6 cellular contexts compared by ENCODE assay signal in the genomic region with DNA sequence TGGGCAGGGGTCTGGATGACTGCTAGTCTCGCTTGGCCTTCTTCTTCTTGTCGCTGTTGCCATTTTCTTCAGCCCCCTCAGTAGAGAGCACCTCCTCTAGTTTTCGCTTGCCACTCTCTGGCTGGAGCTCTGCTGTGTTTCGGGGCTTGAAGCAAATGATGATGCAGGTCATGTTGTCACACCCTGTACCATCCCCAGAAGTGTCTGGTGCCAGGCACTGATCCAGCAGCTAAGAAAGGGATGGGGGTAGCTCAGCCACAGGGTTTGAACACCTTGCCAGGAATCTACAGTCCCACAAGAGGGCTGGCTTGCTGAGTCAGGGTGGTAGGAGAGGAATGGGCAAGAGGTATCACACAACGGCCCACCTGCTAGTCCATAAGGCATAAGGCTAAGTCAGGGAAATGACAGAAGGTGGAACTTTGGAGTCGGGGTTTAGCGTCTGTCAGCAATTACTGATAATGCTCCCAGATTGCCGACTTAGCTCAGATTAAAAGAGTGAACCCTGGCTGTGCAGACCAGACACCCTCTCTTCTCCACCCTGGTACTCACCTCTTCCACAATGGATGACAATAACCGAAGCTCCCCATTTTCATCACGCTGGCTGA. TPM values are rescaled to one million over a fixed set of nuclear protein-coding genes. Genes with fewer than 3 reads are reported as not detected.
DNase-seq lines count a peak whose midpoint lies in the region; ATAC-seq, FAIRE-seq and TF ChIP-seq lines count a peak whose summit lies in the region.

No MANE protein-coding gene starts in this region.

- peaks cover 26% of the 10 kb centered on the region for H3K36me3 Mint-ChIP-seq in activated naive CD8-positive, alpha-beta T cell treated with anti-CD3 and anti-CD28 coated beads, Interleukin-2, amount 10 ng/mL, durations not matched to agents 7 days and 5 days
- peaks cover 30% of the 10 kb centered on the region for H3K36me3 Mint-ChIP-seq in neural progenitor cell

- H3K9me2 ChIP-seq in GM23248 (ENCODE audit: insufficient read depth): no peaks in the 10 kb centered on the region

- H3K4me2 ChIP-seq in GM23248 (ENCODE audit: unreplicated experiment) (no peak overlapping the region), neural progenitor cell (peak overlapping the region; percentile 84)

- H3K36me3 ChIP-seq in GM23248 (ENCODE audit: low read depth) (peaks cover 11% of the 10 kb centered on the region; the same call in 1 of the 2 replicates), neural progenitor cell (no peaks in the 10 kb centered on the region), small intestine (ENCODE audit: control insufficient read depth in 2 of 2, insufficient read depth in 2 of 2, low read length in 2 of 2) (peaks cover 18 to 26% of the 10 kb centered on the region in 2 donors)

- no peaks in the 10 kb centered on the region for H3K9me3 Mint-ChIP-seq in activated naive CD8-positive, alpha-beta T cell treated with anti-CD3 and anti-CD28 coated beads, Interleukin-2, amount 10 ng/mL, durations not matched to agents 7 days and 5 days
- no peaks in the 10 kb centered on the region for H3K9me3 Mint-ChIP-seq in neural progenitor cell

- H3K27me3 ChIP-seq in GM23248 (replicated peaks; ENCODE audit: insufficient read depth): no peaks in the 10 kb centered on the region
- H3K27me3 ChIP-seq in neural progenitor cell: no peaks in the 10 kb centered on the region
- H3K27me3 ChIP-seq in small intestine (ENCODE audit: control insufficient read depth in 2 of 2, insufficient read depth in 2 of 2, low read length in 2 of 2): no peaks in the 10 kb centered on the region

- peaks cover 8% of the 10 kb centered on the region for H3K4me1 ChIP-seq in GM23248 (ENCODE audit: insufficient read depth)
- H3K4me1 ChIP-seq in neural progenitor cell: peaks cover 8% of the 10 kb centered on the region
- peaks cover 2% of the 10 kb centered on the region in 2 donors for H3K4me1 ChIP-seq in small intestine (ENCODE audit: control insufficient read depth in 2 of 2, insufficient read depth in 1 of 2, low read depth in 1 of 2, low read length in 1 of 2)

- H3K27me3 Mint-ChIP-seq in activated naive CD8-positive, alpha-beta T cell treated with anti-CD3 and anti-CD28 coated beads, Interleukin-2, amount 10 ng/mL, durations not matched to agents 7 days and 5 days: no peaks in the 10 kb centered on the region
- H3K27me3 Mint-ChIP-seq in neural progenitor cell (ENCODE audit: insufficient read depth, low read depth): peaks cover 14% of the 10 kb centered on the region

- peaks cover 16% of the 10 kb centered on the region for H3K4me1 Mint-ChIP-seq in activated naive CD8-positive, alpha-beta T cell treated with anti-CD3 and anti-CD28 coated beads, Interleukin-2, amount 10 ng/mL, durations not matched to agents 7 days and 5 days
- peaks cover 24% of the 10 kb centered on the region for H3K4me1 Mint-ChIP-seq in neural progenitor cell

- H3K4me3 ChIP-seq in GM23248 (no peak overlapping the region), neural progenitor cell (no peak overlapping the region), small intestine (ENCODE audit: low read depth in 1 of 2, low read length in 2 of 2) (no peak overlapping the region)

- peaks cover 36% of the 10 kb centered on the region for H3F3A ChIP-seq in GM23248 (ENCODE audit: insufficient read depth)
- H3F3A ChIP-seq in neural progenitor cell (ENCODE audit: low read depth): peaks cover 47% of the 10 kb centered on the region

- in situ Hi-C loops in GM23248 (cut with MboI): no loop called here

- no peak for TF ChIP-seq CTCF in neural progenitor cell (IDR thresholded peaks at IDR 0.05)

- WGBS in GM23248 (ENCODE audit: low coverage in 1 of 2, low lambda C conversion rate in 2 of 2, missing lambda C conversion rate in 2 of 2), 2 experiments: 90 to 91% methylated on average over 10 of the region's 10 CpGs
- whole genome bisulfite sequencing in small intestine, 3 donors: 73 to 82% (median 77%) methylated on average over 10 of the region's 10 CpGs

- H4K20me1 ChIP-seq in GM23248 (ENCODE audit: insufficient read depth): no peaks in the 10 kb centered on the region
- H4K20me1 ChIP-seq in neural progenitor cell (ENCODE audit: low read depth): no peaks in the 10 kb centered on the region

- peak overlapping the region; percentile 58 for H3K4me3 Mint-ChIP-seq in activated naive CD8-positive, alpha-beta T cell treated with anti-CD3 and anti-CD28 coated beads, Interleukin-2, amount 10 ng/mL, durations not matched to agents 7 days and 5 days
- H3K4me3 Mint-ChIP-seq in neural progenitor cell: peak overlapping the region; percentile 85

- no peak for ATAC-seq in activated naive CD8-positive, alpha-beta T cell treated with anti-CD3 and anti-CD28 coated beads, Interleukin-2, amount 10 ng/mL, durations not matched to agents 7 days and 5 days (ENCODE audit: low read depth)

- DNase-seq in GM23248 (no peak), neural progenitor cell (ENCODE audit: low spot score) (peak; percentile 4), NK-92 (lab: John Stamatoyannopoulos, UW; ENCODE audit: unreplicated experiment) (no peak), DMS53 treated with DMSO at 0.1 percent for 48 hours (lab: John Stamatoyannopoulos, UW; ENCODE audit: unreplicated experiment) (no peak), small intestine (no peak)
- DNase-seq in activated naive CD8-positive, alpha-beta T cell treated with anti-CD3 and anti-CD28 coated beads, Interleukin-2, amount 10 ng/mL, durations not matched to agents 7 days and 5 days: no peak

- H3K9me3 ChIP-seq in GM23248 (ENCODE audit: low read depth) (no peaks in the 10 kb centered on the region), neural progenitor cell (ENCODE audit: low read depth) (no peaks in the 10 kb centered on the region), small intestine (ENCODE audit: control insufficient read depth, low read depth) (no peaks in the 10 kb centered on the region)

- POLR2A ChIA-PET in activated naive CD8-positive, alpha-beta T cell treated with anti-CD3 and anti-CD28 coated beads, Interleukin-2, amount 10 ng/mL, durations not matched to agents 7 days and 5 days (lab: Charles Lee): interaction anchor here (3.2 to 3.5 kb wide), 3 partner anchors 11 to 46 kb away, joined by 12 to 55 read pairs (median 22); a partner anchor contains a TSS

- H3K9ac ChIP-seq in GM23248: peak overlapping the region; percentile 94; the same call in 1 of the 2 replicates
- no peak overlapping the region for H3K9ac ChIP-seq in neural progenitor cell

- no peak overlapping the region for H2AFZ ChIP-seq in GM23248
- H2AFZ ChIP-seq in neural progenitor cell (replicated peaks): no peak overlapping the region

- H3K27ac Mint-ChIP-seq in activated naive CD8-positive, alpha-beta T cell treated with anti-CD3 and anti-CD28 coated beads, Interleukin-2, amount 10 ng/mL, durations not matched to agents 7 days and 5 days: peak overlapping the region; percentile 87
- peak overlapping the region; percentile 94 for H3K27ac Mint-ChIP-seq in neural progenitor cell

- H3K27ac ChIP-seq in GM23248 (peak overlapping the region; percentile 90), neural progenitor cell (peak overlapping the region; percentile 95), small intestine (ENCODE audit: low read depth in 1 of 2, low read length in 1 of 2) (peak overlapping the region in 1 of 2 donors; percentile 88)

- no peak for FAIRE-seq in small intestine (lab: Jason Lieb, UNC)

- peaks cover 44% of the 10 kb centered on the region for H3K79me2 ChIP-seq in GM23248 (ENCODE audit: insufficient read depth)
- H3K79me2 ChIP-seq in neural progenitor cell (ENCODE audit: low read depth): peaks cover 31% of the 10 kb centered on the region

RNA-seq across cellular contexts. Expression of a gene that starts 1.1 kb away (rescaled TPM):
- total RNA-seq in GM23248 (2014; rRNA removed; shearing (Covaris generic)): 6.7 and 9.5 TPM in 2 replicates
- polyA plus RNA-seq in GM23248 (2016; fragmentation: Nextera tagmentation; extraction: Ambion mirVana): 6.0 and 6.6 TPM in 2 replicates
- total RNA-seq in activated naive CD8-positive, alpha-beta T cell treated with anti-CD3 and anti-CD28 coated beads, Interleukin-2, amount 10 ng/mL, durations not matched to agents 7 days and 5 days: 10 to 100 TPM; 16.4 to 18.6 TPM
- 6.1 and 23.2 TPM in 2 replicates for total RNA-seq in neural progenitor cell (ENCODE audit: low replicate concordance)
- 10 to 100 TPM; 18.4 to 48.1 (median 37.0) TPM for polyA plus RNA-seq in small intestine

RNA-seq across cellular contexts. Expression of a gene that starts 11.3 kb away (rescaled TPM):
- 163 and 193 TPM in 2 replicates for total RNA-seq in GM23248 (2014; rRNA removed; shearing (Covaris generic))
- polyA plus RNA-seq in GM23248 (2016; fragmentation: Nextera tagmentation; extraction: Ambion mirVana): 173 and 183 TPM in 2 replicates
- total RNA-seq in activated naive CD8-positive, alpha-beta T cell treated with anti-CD3 and anti-CD28 coated beads, Interleukin-2, amount 10 ng/mL, durations not matched to agents 7 days and 5 days: 100 to 1,000 TPM; 113 to 116 TPM
- total RNA-seq in neural progenitor cell (ENCODE audit: low replicate concordance): 65.2 and 92.6 TPM in 2 replicates
- 10 to 100 TPM; 64.6 to 76.6 (median 74.8) TPM for polyA plus RNA-seq in small intestine

RNA-seq across cellular contexts. Expression of a gene that starts 11.5 kb away (rescaled TPM):
- total RNA-seq in GM23248 (2014; rRNA removed; shearing (Covaris generic)): 26.6 and 29.2 TPM in 2 replicates
- 50.1 and 55.2 TPM in 2 replicates for polyA plus RNA-seq in GM23248 (2016; fragmentation: Nextera tagmentation; extraction: Ambion mirVana)
- total RNA-seq in activated naive CD8-positive, alpha-beta T cell treated with anti-CD3 and anti-CD28 coated beads, Interleukin-2, amount 10 ng/mL, durations not matched to agents 7 days and 5 days: 10 to 100 TPM; 38.3 to 39.2 TPM
- 25.5 and 38.2 TPM in 2 replicates for total RNA-seq in neural progenitor cell (ENCODE audit: low replicate concordance)
- 10 to 100 TPM; 31.0 to 45.4 (median 41.1) TPM for polyA plus RNA-seq in small intestine

RNA-seq across cellular contexts. Expression of a gene that starts 25.1 kb away (rescaled TPM):
- 22.6 and 43.1 TPM in 2 replicates for total RNA-seq in GM23248 (2014; rRNA removed; shearing (Covaris generic))
- polyA plus RNA-seq in GM23248 (2016; fragmentation: Nextera tagmentation; extraction: Ambion mirVana) (23.8 and 26.4 TPM in 2 replicates), small intestine (10 to 100 TPM; 27.4 to 39.8 (median 31.6) TPM)
- 10 to 100 TPM; 66.4 to 70.8 TPM for total RNA-seq in activated naive CD8-positive, alpha-beta T cell treated with anti-CD3 and anti-CD28 coated beads, Interleukin-2, amount 10 ng/mL, durations not matched to agents 7 days and 5 days
- 57.3 and 73.9 TPM in 2 replicates for total RNA-seq in neural progenitor cell (ENCODE audit: low replicate concordance)

RNA-seq across cellular contexts. Expression of a gene that starts 27.7 kb away (rescaled TPM):
- 75.1 and 81.5 TPM in 2 replicates for total RNA-seq in GM23248 (2014; rRNA removed; shearing (Covaris generic))
- polyA plus RNA-seq in GM23248 (2016; fragmentation: Nextera tagmentation; extraction: Ambion mirVana) (72.4 and 72.7 TPM in 2 replicates), small intestine (10 to 100 TPM; 44.1 to 93.1 (median 45.4) TPM)
- 10 to 100 TPM; 90.1 to 91.3 TPM for total RNA-seq in activated naive CD8-positive, alpha-beta T cell treated with anti-CD3 and anti-CD28 coated beads, Interleukin-2, amount 10 ng/mL, durations not matched to agents 7 days and 5 days
- 114 and 116 TPM in 2 replicates for total RNA-seq in neural progenitor cell (ENCODE audit: low replicate concordance)
